Comparison of ENCODE assay signal across 14 cellular contexts in the genomic region with DNA sequence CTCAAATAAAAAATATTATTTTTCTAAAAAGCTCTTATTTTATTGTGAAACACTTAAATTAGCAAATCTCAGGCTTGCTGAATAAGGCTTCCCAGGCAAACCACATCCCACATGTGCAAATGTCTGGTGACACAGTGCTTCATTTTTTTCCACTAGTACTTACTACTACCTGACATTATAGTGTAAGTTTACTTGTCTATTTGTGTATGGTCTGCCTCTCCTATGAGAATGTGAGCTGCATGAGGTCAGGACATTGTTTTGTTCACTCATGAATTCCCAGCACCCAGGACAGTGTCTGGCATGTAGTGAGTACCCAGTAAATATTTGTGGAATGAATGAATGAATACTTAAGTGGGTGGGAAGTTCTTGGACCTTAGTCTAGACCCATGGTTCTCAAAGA.
"Had no signal": no experiment of that assay in that cellular context is flagged by ENCODE, and none has a peak within 500 bp of the region (broad histone marks: within the 10 kb centered on the region; RNA-seq: fewer than 3 reads in every experiment).

No MANE protein-coding gene starts in this region.

- H3K9me3 Mint-ChIP-seq: activated B cell treated with CpG ODN at 0.5 μM for 24 hours, nephron had no signal

- FAIRE-seq: bronchial epithelial cell had no signal

- DNase-seq: activated B cell treated with CpG ODN at 0.5 μM for 24 hours; activated CD4-positive, alpha-beta T cell treated with anti-CD3 and anti-CD28 coated beads, Interleukin-2, amount 50 U/mL, for 1 hour; activated gamma-delta T cell; activated T-cell treated with anti-CD3 and anti-CD28 coated beads, Interleukin-2, amount 50 U/mL, for 1 hour; anterior cingulate cortex; esophagus squamous epithelium; hippocampal formation; stimulated activated CD4-positive, alpha-beta T cell treated with anti-CD3 and anti-CD28 coated beads, Interleukin-2, amount 100 ng/mL, for 48 hours; stimulated activated naive CD4-positive, alpha-beta T cell treated with Interleukin-2 at 50 U/mL for 16 hours; upper lobe of left lung had no signal

- H3K4me3 Mint-ChIP-seq: activated B cell treated with CpG ODN at 0.5 μM for 24 hours; activated naive CD8-positive, alpha-beta T cell; nephron had no signal

- H3K36me3 Mint-ChIP-seq: activated naive CD8-positive, alpha-beta T cell had no signal

- H3K27me3 Mint-ChIP-seq: activated B cell treated with CpG ODN at 0.5 μM for 24 hours; activated naive CD8-positive, alpha-beta T cell had no signal

- H3K9me3 ChIP-seq: esophagus squamous epithelium, upper lobe of left lung had no signal

- H3K27ac Mint-ChIP-seq: activated B cell treated with CpG ODN at 0.5 μM for 24 hours; activated naive CD8-positive, alpha-beta T cell; nephron had no signal

- ATAC-seq: SK-N-SH treated with all-trans-retinoic acid at 6 μM for 48 hours had no signal

- H3K4me3 ChIP-seq: esophagus squamous epithelium, upper lobe of left lung had no signal
